In genomic region chr2:20525041-20526035, GRCh38 we compare ENCODE assay signal across 1 cellular context.
TF ChIP-seq lines count a peak whose summit lies in the region.

No MANE protein-coding gene starts in this region.

TF ChIP-seq in HepG2, 621 proteins besides CTCF, POLR2A, EP300 and RAD21 (continued from another document and continues in another):
- TF ChIP-seq ZMYM4 (CRISPR knock-in tag; IDR thresholded peaks at IDR 0.05) (peak; percentile 28; the same call in 1 of the 2 replicates), HMG20A (CRISPR knock-in tag; IDR thresholded peaks at IDR 0.05; ENCODE audit: borderline replicate concordance) (peak; percentile 59; the same call in 1 of the 2 replicates), ZHX2 (IDR thresholded peaks at IDR 0.05; ENCODE audit: low read depth) (no peak), ZHX2 (CRISPR knock-in tag; IDR thresholded peaks at IDR 0.05; ENCODE audit: borderline replicate concordance) (no peak), NONO (IDR thresholded peaks at IDR 0.05) (no peak), NONO (CRISPR knock-in tag; conservative IDR thresholded peaks at IDR 0.05) (no peak), ZNF143 (CRISPR knock-in tag; IDR thresholded peaks at IDR 0.05) (peak; percentile 43; the same call in 1 of the 2 replicates), HIC2 (CRISPR knock-in tag; IDR thresholded peaks at IDR 0.05; ENCODE audit: low read depth) (peak; percentile 76; the same call in 1 of the 2 replicates), NRL (CRISPR knock-in tag; IDR thresholded peaks at IDR 0.05; ENCODE audit: borderline replicate concordance) (peak; percentile 63), MLXIP (CRISPR knock-in tag; IDR thresholded peaks at IDR 0.05; ENCODE audit: borderline replicate concordance) (no peak), HMGXB3 (CRISPR knock-in tag; IDR thresholded peaks at IDR 0.05; ENCODE audit: borderline replicate concordance) (peak; percentile 36; the same call in 1 of the 2 replicates), ZNF556 (CRISPR knock-in tag; IDR thresholded peaks at IDR 0.05; ENCODE audit: borderline replicate concordance) (peak; percentile 88; the same call in 1 of the 2 replicates), ZNF775 (CRISPR knock-in tag; IDR thresholded peaks at IDR 0.05; ENCODE audit: borderline replicate concordance) (0 out of 2 replicates have a peak, but pooled peaks have one; percentile 47), ZNF333 (CRISPR knock-in tag; IDR thresholded peaks at IDR 0.05; ENCODE audit: borderline replicate concordance) (0 out of 2 replicates have a peak, but pooled peaks have one; percentile 78), KDM4B (CRISPR knock-in tag; IDR thresholded peaks at IDR 0.05) (peak; percentile 80), NFYC (CRISPR knock-in tag; IDR thresholded peaks at IDR 0.05) (peak; percentile 38), ZNF232 (CRISPR knock-in tag; IDR thresholded peaks at IDR 0.05; ENCODE audit: borderline replicate concordance) (0 out of 2 replicates have a peak, but pooled peaks have one; percentile 33), LCORL (IDR thresholded peaks at IDR 0.05) (peak; percentile 25; the same call in 1 of the 2 replicates), LCORL (CRISPR knock-in tag; IDR thresholded peaks at IDR 0.05) (peak; percentile 87; the same call in 1 of the 2 replicates), ARNT2 (CRISPR knock-in tag; IDR thresholded peaks at IDR 0.05; ENCODE audit: low read depth) (peak; percentile 74), ZNF318 (CRISPR knock-in tag; IDR thresholded peaks at IDR 0.05) (peak; percentile 41; the same call in 1 of the 2 replicates), ZNF24 (IDR thresholded peaks at IDR 0.05) (0 out of 2 replicates have a peak, but pooled peaks have one; percentile 10), ZNF878 (CRISPR knock-in tag; IDR thresholded peaks at IDR 0.05) (peak; percentile 39; the same call in 1 of the 2 replicates), ZFP37 (CRISPR knock-in tag; IDR thresholded peaks at IDR 0.05; ENCODE audit: borderline replicate concordance) (peak; percentile 64; the same call in 1 of the 2 replicates), MAX (IDR thresholded peaks at IDR 0.05) (peak; percentile 26), CHD2 (IDR thresholded peaks at IDR 0.05; ENCODE audit: low read depth, low read length) (no peak)
